ENCODE assay signal across 23 cellular contexts in the genomic region with DNA sequence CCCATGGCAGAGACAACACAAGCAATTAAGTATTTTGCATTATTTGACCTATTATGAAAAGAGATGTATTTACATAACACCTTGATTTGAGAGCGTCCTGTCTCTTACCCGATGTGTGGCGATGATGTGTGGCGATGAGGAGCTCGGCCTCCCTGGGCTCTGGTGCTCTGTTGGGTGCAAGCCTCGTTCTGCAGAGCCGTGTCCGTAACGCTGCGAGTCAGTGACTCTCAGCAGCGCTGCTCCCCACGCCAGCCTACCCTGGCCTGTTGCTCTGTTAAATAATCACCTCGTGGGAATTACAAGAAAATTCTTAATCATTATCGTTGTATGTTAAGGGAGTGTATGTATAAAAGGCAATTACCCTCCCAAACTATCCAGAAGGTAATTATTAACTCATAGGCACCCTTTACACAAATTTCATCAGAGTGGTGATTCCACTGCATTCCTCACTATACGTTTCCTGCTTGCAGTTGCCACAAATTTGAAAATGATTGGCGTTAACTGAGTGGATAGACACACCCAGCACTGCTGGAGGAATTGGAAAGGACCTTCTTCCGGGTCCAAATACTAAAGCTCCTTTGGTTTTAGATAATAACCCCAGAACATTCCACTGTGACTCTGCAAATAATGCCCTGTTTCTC. TPM values are rescaled to one million over a fixed set of nuclear protein-coding genes. Genes with fewer than 3 reads are reported as not detected.
A peak's percentile ranks its signal among the peaks of the same experiment; 100 is the strongest.
DNase-seq lines count a peak whose midpoint lies in the region; ATAC-seq and TF ChIP-seq lines count a peak whose summit lies in the region.
"Had no signal": no experiment of that assay in that cellular context is flagged by ENCODE, and none has a peak within 500 bp of the region (broad histone marks: within the 10 kb centered on the region; RNA-seq: fewer than 3 reads in every experiment).

No MANE protein-coding gene starts in this region.

- no peak for TF ChIP-seq CTCF in hepatocyte (IDR thresholded peaks at IDR 0.05; ENCODE audit: poor library complexity)
- no peak for TF ChIP-seq CTCF in lung (IDR thresholded peaks at IDR 0.05; ENCODE audit: control extremely low read depth, extremely low read depth)
- no peak for TF ChIP-seq CTCF in upper lobe of right lung (IDR thresholded peaks at IDR 0.05)

- no peak overlapping the region for H2AFZ ChIP-seq in hepatocyte

- H3K36me3 ChIP-seq in hepatocyte (replicated peaks; ENCODE audit: insufficient read depth, low read depth) (no peaks in the 10 kb centered on the region), lung (ENCODE audit: control insufficient read depth in 2 of 2, insufficient read depth in 2 of 2, low read length in 2 of 2) (peaks cover 11 to 39% of the 10 kb centered on the region in 2 donors), upper lobe of right lung (peaks cover 50% of the 10 kb centered on the region)

- WGBS in hepatocyte (ENCODE audit: low lambda C conversion rate, missing lambda C conversion rate) = 79% methylated on average over 17 of the region's 17 CpGs
- WGBS in lung, 2 donors = 74 to 89% methylated on average over 17 of the region's 17 CpGs

- H3K4me3 ChIP-seq in hepatocyte (no peak overlapping the region), lung (no peak overlapping the region), upper lobe of right lung (no peak overlapping the region)
- H3K4me3 ChIP-seq: ascending aorta, gastroesophageal sphincter, tibial nerve had no signal

- intact Hi-C loops in upper lobe of right lung (cut with DNase I) = no loop called here

- H3K4me2 ChIP-seq in hepatocyte = peak overlapping the region; percentile 28

- H3K27me3 ChIP-seq in hepatocyte (no peaks in the 10 kb centered on the region), lung (ENCODE audit: control insufficient read depth, insufficient read depth) (no peaks in the 10 kb centered on the region), upper lobe of right lung (no peaks in the 10 kb centered on the region)
- H3K27me3 ChIP-seq: ascending aorta, gastroesophageal sphincter, tibial nerve had no signal

- H3K9me3 ChIP-seq in hepatocyte (ENCODE audit: low read depth) (no peaks in the 10 kb centered on the region), lung (ENCODE audit: control insufficient read depth in 2 of 2, insufficient read depth in 1 of 2, low read length in 1 of 2) (peaks cover 0 to 4% of the 10 kb centered on the region in 2 donors), upper lobe of right lung (no peaks in the 10 kb centered on the region)
- H3K9me3 ChIP-seq: ascending aorta, gastroesophageal sphincter, tibial nerve had no signal

- no peaks in the 10 kb centered on the region for H3K9me2 ChIP-seq in hepatocyte (replicated peaks; ENCODE audit: insufficient read depth)

- DNase-seq in HuH-7 (ENCODE audit: low spot score) (peak; percentile 74), hepatocyte (ENCODE audit: low spot score) (no peak), lung (ENCODE audit: low spot score) (no peak), upper lobe of right lung (no peak), cerebellar cortex (ENCODE audit: low spot score) (no peak)
- DNase-seq: activated CD8-positive, alpha-beta T cell treated with anti-CD3 and anti-CD28 coated beads for 36 hours; activated effector memory CD4-positive, alpha-beta T cell treated with Interleukin-2 at 50 U/mL for 16 hours; activated naive CD8-positive, alpha-beta T cell treated with anti-CD3 and anti-CD28 coated beads for 36 hours; activated T-cell treated with anti-CD3 and anti-CD28 coated beads for 4 hours; C1 segment of cervical spinal cord; central memory CD4-positive, alpha-beta T cell; dermis blood vessel endothelial cell; NCI-H1092; NCI-H1930; NCI-H226; SHP77; stimulated activated CD8-positive, alpha-beta memory T cell treated with anti-CD3 and anti-CD28 coated beads, Interleukin-4, amount 100 ng/mL, for 48 hours had no signal

- no peaks in the 10 kb centered on the region for H3K4me1 ChIP-seq in hepatocyte (ENCODE audit: insufficient read depth)
- peaks cover 0 to 2% of the 10 kb centered on the region in 2 donors for H3K4me1 ChIP-seq in lung (ENCODE audit: control insufficient read depth in 2 of 2, insufficient read depth in 2 of 2, low read length in 2 of 2)
- H3K4me1 ChIP-seq in upper lobe of right lung = no peaks in the 10 kb centered on the region
- H3K4me1 ChIP-seq: ascending aorta, gastroesophageal sphincter, tibial nerve had no signal

- no peaks in the 10 kb centered on the region for H4K20me1 ChIP-seq in hepatocyte (ENCODE audit: insufficient read depth, poor library complexity, severe bottlenecking)

- H3K27ac ChIP-seq in hepatocyte (peak overlapping the region; percentile 61), lung (ENCODE audit: low read depth in 1 of 2, low read length in 1 of 2) (peak overlapping the region in 1 of 2 donors; percentile 77), upper lobe of right lung (no peak overlapping the region)
- H3K27ac ChIP-seq: ascending aorta, gastroesophageal sphincter, tibial nerve had no signal

- ATAC-seq in lung (ENCODE audit: insufficient read depth, low FRiP score) = peak; percentile 58
- peak; percentile 80 for ATAC-seq in upper lobe of right lung
- no peak for ATAC-seq in HG02610 (IDR thresholded peaks at IDR 0.05; ENCODE audit: unreplicated experiment)
- ATAC-seq in HG03571 (IDR thresholded peaks at IDR 0.05; ENCODE audit: unreplicated experiment) = no peak
- ATAC-seq: activated CD8-positive, alpha-beta T cell treated with anti-CD3 and anti-CD28 coated beads for 36 hours; gastroesophageal sphincter; Panc1 had no signal

- no peaks in the 10 kb centered on the region for H3K79me2 ChIP-seq in hepatocyte

RNA-seq across cellular contexts. Expression of gene NFATC1, which starts 52.0 kb away (rescaled TPM):
- total RNA-seq in hepatocyte = 0.60 and 4.2 TPM in 2 replicates
- polyA plus RNA-seq in hepatocyte = 11.3 and 14.7 TPM in 2 replicates
- total RNA-seq in lung = 10 to 100 TPM; 14.2 to 25.5 TPM
- polyA plus RNA-seq in lung = 10 to 100 TPM in 1 of 2 donors, 1 to 10 TPM in 1; 8.6 to 11.6 TPM
- 16.6 TPM for total RNA-seq in upper lobe of right lung

Comparison
In these comparisons a context has a peak if more than half of its experiments do, and no peak if none do; other contexts are left out.
1. ATAC-seq: peak in lung (single experiment) and upper lobe of right lung (single experiment); none in HG02610 (single experiment) and HG03571 (single experiment).